1 cellular context compared by ENCODE assay signal in the genomic region with DNA sequence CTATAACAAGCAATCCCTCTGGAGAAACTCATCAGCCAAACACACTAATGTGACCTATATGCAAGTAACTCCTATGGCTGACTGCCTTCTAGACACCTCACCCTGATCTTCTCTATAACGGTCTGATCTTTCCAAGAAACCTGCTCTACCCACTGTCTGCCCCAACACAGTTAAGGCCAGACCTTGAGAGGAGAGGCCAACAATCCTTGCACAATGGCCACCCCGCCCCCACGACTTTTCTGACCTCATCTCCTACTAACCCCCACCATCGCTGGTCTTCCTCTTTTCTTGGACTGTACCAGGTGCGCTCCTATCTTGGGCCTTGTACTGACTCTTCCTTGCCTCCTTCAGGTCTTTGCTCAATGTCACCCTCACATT.
TF ChIP-seq lines count a peak whose summit lies in the region.

No MANE protein-coding gene starts in this region.

TF ChIP-seq in K562, 482 proteins besides CTCF, POLR2A, EP300 and RAD21 (continued from another document and continues in another):
- TF ChIP-seq, protein P1, sequence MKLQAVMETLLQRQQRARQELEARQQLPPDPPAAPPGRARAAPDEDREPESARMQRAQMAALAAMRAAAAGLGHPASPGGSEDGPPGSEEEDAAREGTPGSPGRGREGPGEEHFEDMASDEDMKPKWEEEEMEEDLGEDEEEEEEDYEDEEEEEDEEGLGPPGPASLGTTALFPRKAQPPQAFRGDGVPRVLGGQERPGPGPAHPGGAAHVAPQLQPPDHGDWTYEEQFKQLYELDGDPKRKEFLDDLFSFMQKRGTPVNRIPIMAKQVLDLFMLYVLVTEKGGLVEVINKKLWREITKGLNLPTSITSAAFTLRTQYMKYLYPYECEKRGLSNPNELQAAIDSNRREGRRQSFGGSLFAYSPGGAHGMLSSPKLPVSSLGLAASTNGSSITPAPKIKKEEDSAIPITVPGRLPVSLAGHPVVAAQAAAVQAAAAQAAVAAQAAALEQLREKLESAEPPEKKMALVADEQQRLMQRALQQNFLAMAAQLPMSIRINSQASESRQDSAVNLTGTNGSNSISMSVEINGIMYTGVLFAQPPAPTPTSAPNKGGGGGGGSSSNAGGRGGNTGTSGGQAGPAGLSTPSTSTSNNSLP (IDR thresholded peaks at IDR 0.05; ENCODE audit: borderline replicate concordance, low read depth, low read length) = peak; percentile 94; the same call in 1 of the 2 replicates
- TF ChIP-seq, protein P2, sequence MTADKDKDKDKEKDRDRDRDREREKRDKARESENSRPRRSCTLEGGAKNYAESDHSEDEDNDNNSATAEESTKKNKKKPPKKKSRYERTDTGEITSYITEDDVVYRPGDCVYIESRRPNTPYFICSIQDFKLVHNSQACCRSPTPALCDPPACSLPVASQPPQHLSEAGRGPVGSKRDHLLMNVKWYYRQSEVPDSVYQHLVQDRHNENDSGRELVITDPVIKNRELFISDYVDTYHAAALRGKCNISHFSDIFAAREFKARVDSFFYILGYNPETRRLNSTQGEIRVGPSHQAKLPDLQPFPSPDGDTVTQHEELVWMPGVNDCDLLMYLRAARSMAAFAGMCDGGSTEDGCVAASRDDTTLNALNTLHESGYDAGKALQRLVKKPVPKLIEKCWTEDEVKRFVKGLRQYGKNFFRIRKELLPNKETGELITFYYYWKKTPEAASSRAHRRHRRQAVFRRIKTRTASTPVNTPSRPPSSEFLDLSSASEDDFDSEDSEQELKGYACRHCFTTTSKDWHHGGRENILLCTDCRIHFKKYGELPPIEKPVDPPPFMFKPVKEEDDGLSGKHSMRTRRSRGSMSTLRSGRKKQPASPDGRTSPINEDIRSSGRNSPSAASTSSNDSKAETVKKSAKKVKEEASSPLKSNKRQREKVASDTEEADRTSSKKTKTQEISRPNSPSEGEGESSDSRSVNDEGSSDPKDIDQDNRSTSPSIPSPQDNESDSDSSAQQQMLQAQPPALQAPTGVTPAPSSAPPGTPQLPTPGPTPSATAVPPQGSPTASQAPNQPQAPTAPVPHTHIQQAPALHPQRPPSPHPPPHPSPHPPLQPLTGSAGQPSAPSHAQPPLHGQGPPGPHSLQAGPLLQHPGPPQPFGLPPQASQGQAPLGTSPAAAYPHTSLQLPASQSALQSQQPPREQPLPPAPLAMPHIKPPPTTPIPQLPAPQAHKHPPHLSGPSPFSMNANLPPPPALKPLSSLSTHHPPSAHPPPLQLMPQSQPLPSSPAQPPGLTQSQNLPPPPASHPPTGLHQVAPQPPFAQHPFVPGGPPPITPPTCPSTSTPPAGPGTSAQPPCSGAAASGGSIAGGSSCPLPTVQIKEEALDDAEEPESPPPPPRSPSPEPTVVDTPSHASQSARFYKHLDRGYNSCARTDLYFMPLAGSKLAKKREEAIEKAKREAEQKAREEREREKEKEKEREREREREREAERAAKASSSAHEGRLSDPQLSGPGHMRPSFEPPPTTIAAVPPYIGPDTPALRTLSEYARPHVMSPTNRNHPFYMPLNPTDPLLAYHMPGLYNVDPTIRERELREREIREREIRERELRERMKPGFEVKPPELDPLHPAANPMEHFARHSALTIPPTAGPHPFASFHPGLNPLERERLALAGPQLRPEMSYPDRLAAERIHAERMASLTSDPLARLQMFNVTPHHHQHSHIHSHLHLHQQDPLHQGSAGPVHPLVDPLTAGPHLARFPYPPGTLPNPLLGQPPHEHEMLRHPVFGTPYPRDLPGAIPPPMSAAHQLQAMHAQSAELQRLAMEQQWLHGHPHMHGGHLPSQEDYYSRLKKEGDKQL (CRISPR knock-in tag; IDR thresholded peaks at IDR 0.05; ENCODE audit: borderline replicate concordance) = no peak
- TF ChIP-seq, protein P3, sequence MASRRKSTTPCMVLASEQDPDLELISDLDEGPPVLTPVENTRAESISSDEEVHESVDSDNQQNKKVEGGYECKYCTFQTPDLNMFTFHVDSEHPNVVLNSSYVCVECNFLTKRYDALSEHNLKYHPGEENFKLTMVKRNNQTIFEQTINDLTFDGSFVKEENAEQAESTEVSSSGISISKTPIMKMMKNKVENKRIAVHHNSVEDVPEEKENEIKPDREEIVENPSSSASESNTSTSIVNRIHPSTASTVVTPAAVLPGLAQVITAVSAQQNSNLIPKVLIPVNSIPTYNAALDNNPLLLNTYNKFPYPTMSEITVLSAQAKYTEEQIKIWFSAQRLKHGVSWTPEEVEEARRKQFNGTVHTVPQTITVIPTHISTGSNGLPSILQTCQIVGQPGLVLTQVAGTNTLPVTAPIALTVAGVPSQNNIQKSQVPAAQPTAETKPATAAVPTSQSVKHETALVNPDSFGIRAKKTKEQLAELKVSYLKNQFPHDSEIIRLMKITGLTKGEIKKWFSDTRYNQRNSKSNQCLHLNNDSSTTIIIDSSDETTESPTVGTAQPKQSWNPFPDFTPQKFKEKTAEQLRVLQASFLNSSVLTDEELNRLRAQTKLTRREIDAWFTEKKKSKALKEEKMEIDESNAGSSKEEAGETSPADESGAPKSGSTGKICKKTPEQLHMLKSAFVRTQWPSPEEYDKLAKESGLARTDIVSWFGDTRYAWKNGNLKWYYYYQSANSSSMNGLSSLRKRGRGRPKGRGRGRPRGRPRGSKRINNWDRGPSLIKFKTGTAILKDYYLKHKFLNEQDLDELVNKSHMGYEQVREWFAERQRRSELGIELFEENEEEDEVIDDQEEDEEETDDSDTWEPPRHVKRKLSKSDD (conservative IDR thresholded peaks at IDR 0.05; ENCODE audit: low read length) = no peak
- TF ChIP-seq, protein P4, sequence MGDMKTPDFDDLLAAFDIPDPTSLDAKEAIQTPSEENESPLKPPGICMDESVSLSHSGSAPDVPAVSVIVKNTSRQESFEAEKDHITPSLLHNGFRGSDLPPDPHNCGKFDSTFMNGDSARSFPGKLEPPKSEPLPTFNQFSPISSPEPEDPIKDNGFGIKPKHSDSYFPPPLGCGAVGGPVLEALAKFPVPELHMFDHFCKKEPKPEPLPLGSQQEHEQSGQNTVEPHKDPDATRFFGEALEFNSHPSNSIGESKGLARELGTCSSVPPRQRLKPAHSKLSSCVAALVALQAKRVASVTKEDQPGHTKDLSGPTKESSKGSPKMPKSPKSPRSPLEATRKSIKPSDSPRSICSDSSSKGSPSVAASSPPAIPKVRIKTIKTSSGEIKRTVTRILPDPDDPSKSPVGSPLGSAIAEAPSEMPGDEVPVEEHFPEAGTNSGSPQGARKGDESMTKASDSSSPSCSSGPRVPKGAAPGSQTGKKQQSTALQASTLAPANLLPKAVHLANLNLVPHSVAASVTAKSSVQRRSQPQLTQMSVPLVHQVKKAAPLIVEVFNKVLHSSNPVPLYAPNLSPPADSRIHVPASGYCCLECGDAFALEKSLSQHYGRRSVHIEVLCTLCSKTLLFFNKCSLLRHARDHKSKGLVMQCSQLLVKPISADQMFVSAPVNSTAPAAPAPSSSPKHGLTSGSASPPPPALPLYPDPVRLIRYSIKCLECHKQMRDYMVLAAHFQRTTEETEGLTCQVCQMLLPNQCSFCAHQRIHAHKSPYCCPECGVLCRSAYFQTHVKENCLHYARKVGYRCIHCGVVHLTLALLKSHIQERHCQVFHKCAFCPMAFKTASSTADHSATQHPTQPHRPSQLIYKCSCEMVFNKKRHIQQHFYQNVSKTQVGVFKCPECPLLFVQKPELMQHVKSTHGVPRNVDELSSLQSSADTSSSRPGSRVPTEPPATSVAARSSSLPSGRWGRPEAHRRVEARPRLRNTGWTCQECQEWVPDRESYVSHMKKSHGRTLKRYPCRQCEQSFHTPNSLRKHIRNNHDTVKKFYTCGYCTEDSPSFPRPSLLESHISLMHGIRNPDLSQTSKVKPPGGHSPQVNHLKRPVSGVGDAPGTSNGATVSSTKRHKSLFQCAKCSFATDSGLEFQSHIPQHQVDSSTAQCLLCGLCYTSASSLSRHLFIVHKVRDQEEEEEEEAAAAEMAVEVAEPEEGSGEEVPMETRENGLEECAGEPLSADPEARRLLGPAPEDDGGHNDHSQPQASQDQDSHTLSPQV (IDR thresholded peaks at IDR 0.05) = no peak
- TF ChIP-seq HNRNPH1 (optimal IDR thresholded peaks at IDR 0.05; ENCODE audit: low read depth, low read length) (no peak), MEF2A (IDR thresholded peaks at IDR 0.05; ENCODE audit: control insufficient read depth, low read depth, low read length) (no peak), MCM3 (IDR thresholded peaks at IDR 0.05) (no peak), XRCC4 (IDR thresholded peaks at IDR 0.05; ENCODE audit: extremely low read depth, insufficient read depth, insufficient read length) (no peak), MCM2 (IDR thresholded peaks at IDR 0.05; ENCODE audit: low read depth) (no peak), SREBF2 (CRISPR knock-in tag; IDR thresholded peaks at IDR 0.05) (no peak), FOXP1 (CRISPR knock-in tag; IDR thresholded peaks at IDR 0.05) (no peak), SRSF9 (IDR thresholded peaks at IDR 0.05; ENCODE audit: borderline replicate concordance, low read depth, low read length) (no peak), SMAD1 (IDR thresholded peaks at IDR 0.05; ENCODE audit: low read depth, low read length, partially characterized antibody) (no peak), ZNF57 (CRISPR knock-in tag; IDR thresholded peaks at IDR 0.05) (no peak), ZNF41 (CRISPR knock-in tag; conservative IDR thresholded peaks at IDR 0.05) (no peak), ZZZ3 (IDR thresholded peaks at IDR 0.05) (no peak), GTF2E2 (tag; IDR thresholded peaks at IDR 0.05) (no peak), MTF1 (CRISPR knock-in tag; IDR thresholded peaks at IDR 0.05; ENCODE audit: borderline replicate concordance) (no peak), EZH2 (IDR thresholded peaks at IDR 0.05; ENCODE audit: borderline replicate concordance, low read depth, low read length) (no peak), ZFPM2 (CRISPR knock-in tag; IDR thresholded peaks at IDR 0.05) (no peak), ZKSCAN3 (CRISPR knock-in tag; IDR thresholded peaks at IDR 0.05) (no peak), PHF8 (IDR thresholded peaks at IDR 0.05; ENCODE audit: borderline replicate concordance, low read length) (no peak), SRF (CRISPR knock-in tag; IDR thresholded peaks at IDR 0.05) (no peak; a peak in 1 of 4 replicates), ELF2 (CRISPR knock-in tag; IDR thresholded peaks at IDR 0.05) (no peak), KDM1A (IDR thresholded peaks at IDR 0.05) (no peak), TAF1 (IDR thresholded peaks at IDR 0.05; ENCODE audit: control insufficient read depth, extremely low read depth, insufficient read depth, low read length, severe bottlenecking) (no peak), JUN (IDR thresholded peaks at IDR 0.05; ENCODE audit: borderline replicate concordance, low read depth, low read length) (peak; percentile 99), JUN (CRISPR knock-in tag; IDR thresholded peaks at IDR 0.05; ENCODE audit: borderline replicate concordance) (no peak), ZNF124 (CRISPR knock-in tag; IDR thresholded peaks at IDR 0.05) (no peak), ZNF551 (CRISPR knock-in tag; IDR thresholded peaks at IDR 0.05) (no peak), GABPB2 (CRISPR knock-in tag; conservative IDR thresholded peaks at IDR 0.05) (no peak), ZNF561 (CRISPR knock-in tag; conservative IDR thresholded peaks at IDR 0.05) (no peak)
- TF ChIP-seq, protein P5, sequence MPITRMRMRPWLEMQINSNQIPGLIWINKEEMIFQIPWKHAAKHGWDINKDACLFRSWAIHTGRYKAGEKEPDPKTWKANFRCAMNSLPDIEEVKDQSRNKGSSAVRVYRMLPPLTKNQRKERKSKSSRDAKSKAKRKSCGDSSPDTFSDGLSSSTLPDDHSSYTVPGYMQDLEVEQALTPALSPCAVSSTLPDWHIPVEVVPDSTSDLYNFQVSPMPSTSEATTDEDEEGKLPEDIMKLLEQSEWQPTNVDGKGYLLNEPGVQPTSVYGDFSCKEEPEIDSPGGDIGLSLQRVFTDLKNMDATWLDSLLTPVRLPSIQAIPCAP (CRISPR knock-in tag; IDR thresholded peaks at IDR 0.05; ENCODE audit: borderline replicate concordance) = no peak
- TF ChIP-seq, protein P6, sequence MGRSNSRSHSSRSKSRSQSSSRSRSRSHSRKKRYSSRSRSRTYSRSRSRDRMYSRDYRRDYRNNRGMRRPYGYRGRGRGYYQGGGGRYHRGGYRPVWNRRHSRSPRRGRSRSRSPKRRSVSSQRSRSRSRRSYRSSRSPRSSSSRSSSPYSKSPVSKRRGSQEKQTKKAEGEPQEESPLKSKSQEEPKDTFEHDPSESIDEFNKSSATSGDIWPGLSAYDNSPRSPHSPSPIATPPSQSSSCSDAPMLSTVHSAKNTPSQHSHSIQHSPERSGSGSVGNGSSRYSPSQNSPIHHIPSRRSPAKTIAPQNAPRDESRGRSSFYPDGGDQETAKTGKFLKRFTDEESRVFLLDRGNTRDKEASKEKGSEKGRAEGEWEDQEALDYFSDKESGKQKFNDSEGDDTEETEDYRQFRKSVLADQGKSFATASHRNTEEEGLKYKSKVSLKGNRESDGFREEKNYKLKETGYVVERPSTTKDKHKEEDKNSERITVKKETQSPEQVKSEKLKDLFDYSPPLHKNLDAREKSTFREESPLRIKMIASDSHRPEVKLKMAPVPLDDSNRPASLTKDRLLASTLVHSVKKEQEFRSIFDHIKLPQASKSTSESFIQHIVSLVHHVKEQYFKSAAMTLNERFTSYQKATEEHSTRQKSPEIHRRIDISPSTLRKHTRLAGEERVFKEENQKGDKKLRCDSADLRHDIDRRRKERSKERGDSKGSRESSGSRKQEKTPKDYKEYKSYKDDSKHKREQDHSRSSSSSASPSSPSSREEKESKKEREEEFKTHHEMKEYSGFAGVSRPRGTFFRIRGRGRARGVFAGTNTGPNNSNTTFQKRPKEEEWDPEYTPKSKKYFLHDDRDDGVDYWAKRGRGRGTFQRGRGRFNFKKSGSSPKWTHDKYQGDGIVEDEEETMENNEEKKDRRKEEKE (IDR thresholded peaks at IDR 0.05; ENCODE audit: borderline replicate concordance in 1 of 2, control insufficient read depth in 1 of 2, low read depth in 2 of 2, low read length in 1 of 2) = no peak
- TF ChIP-seq, protein P7, sequence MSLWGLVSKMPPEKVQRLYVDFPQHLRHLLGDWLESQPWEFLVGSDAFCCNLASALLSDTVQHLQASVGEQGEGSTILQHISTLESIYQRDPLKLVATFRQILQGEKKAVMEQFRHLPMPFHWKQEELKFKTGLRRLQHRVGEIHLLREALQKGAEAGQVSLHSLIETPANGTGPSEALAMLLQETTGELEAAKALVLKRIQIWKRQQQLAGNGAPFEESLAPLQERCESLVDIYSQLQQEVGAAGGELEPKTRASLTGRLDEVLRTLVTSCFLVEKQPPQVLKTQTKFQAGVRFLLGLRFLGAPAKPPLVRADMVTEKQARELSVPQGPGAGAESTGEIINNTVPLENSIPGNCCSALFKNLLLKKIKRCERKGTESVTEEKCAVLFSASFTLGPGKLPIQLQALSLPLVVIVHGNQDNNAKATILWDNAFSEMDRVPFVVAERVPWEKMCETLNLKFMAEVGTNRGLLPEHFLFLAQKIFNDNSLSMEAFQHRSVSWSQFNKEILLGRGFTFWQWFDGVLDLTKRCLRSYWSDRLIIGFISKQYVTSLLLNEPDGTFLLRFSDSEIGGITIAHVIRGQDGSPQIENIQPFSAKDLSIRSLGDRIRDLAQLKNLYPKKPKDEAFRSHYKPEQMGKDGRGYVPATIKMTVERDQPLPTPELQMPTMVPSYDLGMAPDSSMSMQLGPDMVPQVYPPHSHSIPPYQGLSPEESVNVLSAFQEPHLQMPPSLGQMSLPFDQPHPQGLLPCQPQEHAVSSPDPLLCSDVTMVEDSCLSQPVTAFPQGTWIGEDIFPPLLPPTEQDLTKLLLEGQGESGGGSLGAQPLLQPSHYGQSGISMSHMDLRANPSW (CRISPR knock-in tag; IDR thresholded peaks at IDR 0.05) = peak; percentile 95; the same call in 1 of the 2 replicates
- TF ChIP-seq, protein P8, sequence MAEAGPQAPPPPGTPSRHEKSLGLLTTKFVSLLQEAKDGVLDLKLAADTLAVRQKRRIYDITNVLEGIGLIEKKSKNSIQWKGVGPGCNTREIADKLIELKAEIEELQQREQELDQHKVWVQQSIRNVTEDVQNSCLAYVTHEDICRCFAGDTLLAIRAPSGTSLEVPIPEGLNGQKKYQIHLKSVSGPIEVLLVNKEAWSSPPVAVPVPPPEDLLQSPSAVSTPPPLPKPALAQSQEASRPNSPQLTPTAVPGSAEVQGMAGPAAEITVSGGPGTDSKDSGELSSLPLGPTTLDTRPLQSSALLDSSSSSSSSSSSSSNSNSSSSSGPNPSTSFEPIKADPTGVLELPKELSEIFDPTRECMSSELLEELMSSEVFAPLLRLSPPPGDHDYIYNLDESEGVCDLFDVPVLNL (CRISPR knock-in tag; IDR thresholded peaks at IDR 0.05; ENCODE audit: low read depth) = no peak
